ENCODE assay signal across 23 cellular contexts in the genomic region with DNA sequence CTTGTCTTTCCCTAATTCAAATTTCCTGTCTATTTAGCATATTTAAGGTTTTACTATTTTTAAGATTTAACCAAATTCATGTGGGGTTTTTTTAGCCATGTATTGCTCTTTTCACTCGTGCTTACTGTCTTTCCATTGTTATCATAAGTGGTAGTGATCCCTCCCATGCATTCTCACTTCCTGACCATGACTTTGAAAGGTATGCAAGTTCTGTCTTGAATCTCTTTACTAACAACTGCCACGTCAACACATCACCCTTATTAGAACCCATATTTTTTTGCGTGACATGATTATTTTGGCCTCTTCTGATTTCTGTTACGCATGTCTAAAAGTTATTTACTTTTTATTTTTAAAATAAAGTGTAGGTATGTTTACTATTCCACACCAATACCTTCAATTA.
DNase-seq lines count a peak whose midpoint lies in the region; ATAC-seq, FAIRE-seq and TF ChIP-seq lines count a peak whose summit lies in the region.
"Had no signal": no experiment of that assay in that cellular context is flagged by ENCODE, and none has a peak within 500 bp of the region (broad histone marks: within the 10 kb centered on the region; RNA-seq: fewer than 3 reads in every experiment).

No MANE protein-coding gene starts in this region.

- FAIRE-seq in K562 (lab: Jason Lieb, UNC) (no peak), keratinocyte (lab: Jason Lieb, UNC) (peak; percentile 61)
- FAIRE-seq: A549, G401.6, GM12891, GM18507 had no signal

- TF ChIP-seq EP300 in K562 (IDR thresholded peaks at IDR 0.05; ENCODE audit: low read length): no peak

- H3K9me3 ChIP-seq in K562 (replicated peaks; ENCODE audit: control insufficient read depth, insufficient read depth, low read depth, low read length) (no peaks in the 10 kb centered on the region), keratinocyte (ENCODE audit: control insufficient read depth, low read depth, low read length) (no peaks in the 10 kb centered on the region)
- no peaks in the 10 kb centered on the region for H3K9me3 ChIP-seq in naive thymus-derived CD4-positive, alpha-beta T cell (ENCODE audit: control insufficient read depth in 2 of 3, low read length in 3 of 3)
- H3K9me3 ChIP-seq: A549; BLaER1 treated with 17β-estradiol and CSF1 and Interleukin-3, amounts not matched to agents 10 nM and 100 nM; Caco-2 had no signal

- no peak overlapping the region for H3K4me3 Mint-ChIP-seq in naive thymus-derived CD4-positive, alpha-beta T cell
- H3K4me3 Mint-ChIP-seq: B cell; CD4-positive, alpha-beta T cell; CD8-positive, alpha-beta T cell had no signal

- 2% methylated on average over 4 of the region's 4 CpGs for WGBS in K562 (ENCODE audit: insufficient coverage, low coverage, missing lambda C conversion rate)

- H3K4me1 Mint-ChIP-seq in naive thymus-derived CD4-positive, alpha-beta T cell: no peaks in the 10 kb centered on the region
- H3K4me1 Mint-ChIP-seq: B cell had no signal

- H3K27me3 ChIP-seq in K562 (ENCODE audit: control insufficient read depth in 2 of 2, insufficient read depth in 2 of 2, low read length in 2 of 2) (no peaks in the 10 kb centered on the region), keratinocyte (ENCODE audit: control insufficient read depth, extremely low read depth, insufficient read depth, low read length) (no peaks in the 10 kb centered on the region)
- no peaks in the 10 kb centered on the region for H3K27me3 ChIP-seq in naive thymus-derived CD4-positive, alpha-beta T cell (ENCODE audit: control insufficient read depth in 2 of 2, insufficient read depth in 2 of 2, low read length in 2 of 2)
- H3K27me3 ChIP-seq: BLaER1 treated with 17β-estradiol and CSF1 and Interleukin-3, amounts not matched to agents 10 nM and 100 nM had no signal

- in situ Hi-C loops in K562 (cut with MboI): no loop called here

- TF ChIP-seq RAD21 in K562 (CRISPR knock-in tag; conservative IDR thresholded peaks at IDR 0.05 in 1 of 2, IDR thresholded peaks at IDR 0.05 in 1 of 2): no peak

- TF ChIP-seq CTCF in K562 (IDR thresholded peaks at IDR 0.05 in 2 of 3, conservative IDR thresholded peaks at IDR 0.05 in 1 of 3; ENCODE audit: insufficient read depth in 2 of 3, low read depth in 1 of 3, low read length in 3 of 3) (no peak), epithelial cell of esophagus (IDR thresholded peaks at IDR 0.05; ENCODE audit: insufficient read depth, low read depth, low read length, missing control alignments) (no peak), keratinocyte (optimal IDR thresholded peaks at IDR 0.05 in 1 of 3, IDR thresholded peaks at IDR 0.05 in 1 of 3, conservative IDR thresholded peaks at IDR 0.05 in 1 of 3; ENCODE audit: extremely low read depth in 1 of 3, insufficient read depth in 2 of 3, low read length in 3 of 3) (no peak)

- peaks cover 0 to 9% (median 0%) of the 10 kb centered on the region in 11 donors for H3K9me3 Mint-ChIP-seq in naive thymus-derived CD4-positive, alpha-beta T cell
- H3K9me3 Mint-ChIP-seq: CD4-positive, alpha-beta T cell; CD8-positive, alpha-beta T cell had no signal

- H3K4me3 ChIP-seq in K562 (no peak overlapping the region), epithelial cell of esophagus (ENCODE audit: low read length) (no peak overlapping the region), keratinocyte (ENCODE audit: control insufficient read depth in 2 of 3, extremely low read depth in 1 of 3, insufficient read depth in 2 of 3, low read depth in 1 of 3, low read length in 3 of 3) (no peak overlapping the region)
- no peak overlapping the region for H3K4me3 ChIP-seq in naive thymus-derived CD4-positive, alpha-beta T cell (ENCODE audit: low read length)
- H3K4me3 ChIP-seq: A549; BLaER1 treated with 17β-estradiol and CSF1 and Interleukin-3, amounts not matched to agents 10 nM and 100 nM had no signal

- POLR2A ChIA-PET in K562 (lab: Yijun Ruan, JAX): no interaction called here
- POLR2A ChIA-PET in naive thymus-derived CD4-positive, alpha-beta T cell (lab: Charles Lee): no interaction called here

- no peaks in the 10 kb centered on the region for H3K9me1 ChIP-seq in K562 (ENCODE audit: control insufficient read depth, insufficient read depth, low read length)
- no peaks in the 10 kb centered on the region for H3K9me1 ChIP-seq in keratinocyte (ENCODE audit: control insufficient read depth, extremely low read depth, insufficient read depth, low read length)

- DNase-seq in HPDE6-E6E7 (ENCODE audit: extremely low spot score): peak; percentile 42
- DNase-seq in K562 (ENCODE audit: extremely low read depth in 1 of 4, low spot score in 3 of 4): no peak
- peak; percentile 83 for DNase-seq in epithelial cell of esophagus (ENCODE audit: low read depth)
- peak; percentile 21 for DNase-seq in keratinocyte (ENCODE audit: low read depth, low spot score)
- no peak for DNase-seq in activated CD4-positive, alpha-beta T cell treated with anti-CD3 and anti-CD28 coated beads for 48 hours
- DNase-seq in naive thymus-derived CD4-positive, alpha-beta T cell: no peak
- DNase-seq in effector CD4-positive, alpha-beta T cell: no peak
- DNase-seq in SHP77 treated with DMSO at 0.1 percent for 48 hours (lab: John Stamatoyannopoulos, UW): no peak
- DNase-seq: AML-193; Caco-2; Calu3; CD4-positive, alpha-beta T cell; CD8-positive, alpha-beta T cell; DMS79 treated with DMSO at 0.1 percent for 48 hours; GF-D8 had no signal

- H2AFZ ChIP-seq in K562 (ENCODE audit: low read depth, low read length): no peak overlapping the region
- no peak overlapping the region for H2AFZ ChIP-seq in keratinocyte (ENCODE audit: control insufficient read depth, low read length)

- H3K79me2 ChIP-seq in K562 (ENCODE audit: control insufficient read depth, insufficient read depth, low read length) (no peaks in the 10 kb centered on the region), keratinocyte (ENCODE audit: control insufficient read depth, insufficient read depth, low read length) (no peaks in the 10 kb centered on the region)

- dilution Hi-C loops in keratinocyte (cut with MboI; ENCODE audit: extremely low pct_ligation_motif_present, low sequenced_read_pairs): no loop called here

- H3K27ac ChIP-seq in K562 (ENCODE audit: extremely low read depth, low read depth, low read length): no peak overlapping the region
- H3K27ac ChIP-seq in keratinocyte (ENCODE audit: control insufficient read depth, insufficient read depth, low read length): no peak overlapping the region
- no peak overlapping the region for H3K27ac ChIP-seq in naive thymus-derived CD4-positive, alpha-beta T cell (ENCODE audit: low read depth, low read length)
- H3K27ac ChIP-seq: 22Rv1; A549; BLaER1 treated with 17β-estradiol and CSF1 and Interleukin-3, amounts not matched to agents 10 nM and 100 nM; C4-2B had no signal

- no peak for TF ChIP-seq POLR2A in K562 (conservative IDR thresholded peaks at IDR 0.05)

- H4K20me1 ChIP-seq in K562 (replicated peaks; ENCODE audit: control insufficient read depth, insufficient read depth, low read length) (no peaks in the 10 kb centered on the region), keratinocyte (ENCODE audit: control insufficient read depth, extremely low read depth, insufficient read depth, low read length) (no peaks in the 10 kb centered on the region)
- H4K20me1 ChIP-seq: BLaER1 treated with 17β-estradiol and CSF1 and Interleukin-3, amounts not matched to agents 10 nM and 100 nM had no signal

- ATAC-seq in K562: no peak
- no peak for ATAC-seq in naive thymus-derived CD4-positive, alpha-beta T cell
- ATAC-seq: A549; CD8-positive, alpha-beta T cell had no signal

- H3K4me2 ChIP-seq in K562 (ENCODE audit: insufficient read depth, low read length) (no peak overlapping the region), keratinocyte (ENCODE audit: control insufficient read depth, extremely low read depth, insufficient read depth, low read depth, low read length) (peak overlapping the region; percentile 9)
- H3K4me2 ChIP-seq: A549; BLaER1 treated with 17β-estradiol and CSF1 and Interleukin-3, amounts not matched to agents 10 nM and 100 nM had no signal

- H3K27ac Mint-ChIP-seq in naive thymus-derived CD4-positive, alpha-beta T cell: no peak overlapping the region
- H3K27ac Mint-ChIP-seq: B cell; CD4-positive, alpha-beta T cell; CD8-positive, alpha-beta T cell had no signal

- no peaks in the 10 kb centered on the region for H3K27me3 Mint-ChIP-seq in naive thymus-derived CD4-positive, alpha-beta T cell
- H3K27me3 Mint-ChIP-seq: B cell; CD4-positive, alpha-beta T cell had no signal

- H3K36me3 Mint-ChIP-seq in naive thymus-derived CD4-positive, alpha-beta T cell: no peaks in the 10 kb centered on the region
- H3K36me3 Mint-ChIP-seq: CD8-positive, alpha-beta T cell had no signal

- intact Hi-C loops in K562 (cut with micrococcal nuclease): no loop called here
- intact Hi-C loops in naive thymus-derived CD4-positive, alpha-beta T cell (cut with micrococcal nuclease): no loop called here

- CTCF ChIA-PET in K562 (lab: Yijun Ruan, JAX; ENCODE audit: low intra/inter-chr PET ratio): no interaction called here
- CTCF ChIA-PET in naive thymus-derived CD4-positive, alpha-beta T cell (lab: Charles Lee): no interaction called here

- H3K36me3 ChIP-seq in K562 (ENCODE audit: control insufficient read depth, insufficient read depth, low read length) (no peaks in the 10 kb centered on the region), keratinocyte (ENCODE audit: control insufficient read depth in 2 of 2, extremely low read depth in 1 of 2, insufficient read depth in 2 of 2, low read length in 2 of 2) (no peaks in the 10 kb centered on the region)
- no peaks in the 10 kb centered on the region for H3K36me3 ChIP-seq in naive thymus-derived CD4-positive, alpha-beta T cell (ENCODE audit: control insufficient read depth in 2 of 3, insufficient read depth in 3 of 3, low read length in 3 of 3)
- H3K36me3 ChIP-seq: BLaER1 treated with 17β-estradiol and CSF1 and Interleukin-3, amounts not matched to agents 10 nM and 100 nM had no signal

- H3K9ac ChIP-seq in K562 (ENCODE audit: insufficient read depth in 1 of 2, low read depth in 2 of 2, low read length in 2 of 2): no peak overlapping the region
- H3K9ac ChIP-seq in keratinocyte (ENCODE audit: control insufficient read depth, extremely low read depth, insufficient read depth, low read length): no peak overlapping the region
- H3K9ac ChIP-seq: BLaER1 treated with 17β-estradiol and CSF1 and Interleukin-3, amounts not matched to agents 10 nM and 100 nM had no signal

- no TSS peak for BruUV-seq in K562 (replicated peaks; lab: Mats Ljungman, UMichigan)

- H3K4me1 ChIP-seq in K562 (replicated peaks in 1 of 2; ENCODE audit: control insufficient read depth in 2 of 2, insufficient read depth in 2 of 2, low read length in 2 of 2): no peaks in the 10 kb centered on the region
- H3K4me1 ChIP-seq in keratinocyte (ENCODE audit: control insufficient read depth, extremely low read depth, insufficient read depth, low read length): peaks cover 5% of the 10 kb centered on the region
- no peaks in the 10 kb centered on the region for H3K4me1 ChIP-seq in naive thymus-derived CD4-positive, alpha-beta T cell (ENCODE audit: control insufficient read depth in 2 of 2, insufficient read depth in 2 of 2, low read length in 2 of 2)
- H3K4me1 ChIP-seq: A549; BLaER1 treated with 17β-estradiol and CSF1 and Interleukin-3, amounts not matched to agents 10 nM and 100 nM had no signal

TF ChIP-seq in K562, 482 proteins besides CTCF, POLR2A, EP300 and RAD21 (continues in another document):
- no peak for TF ChIP-seq ZFP1 (CRISPR knock-in tag; IDR thresholded peaks at IDR 0.05)

Comparison
In these comparisons a context has a peak if more than half of its experiments do, and no peak if none do; other contexts are left out.
1. DNase-seq: peak in HPDE6-E6E7 (single experiment), epithelial cell of esophagus (single experiment) and keratinocyte (single experiment); none in K562 (0 of 4), activated CD4-positive, alpha-beta T cell treated with anti-CD3 and anti-CD28 coated beads for 48 hours (single experiment), naive thymus-derived CD4-positive, alpha-beta T cell (0 of 9), effector CD4-positive, alpha-beta T cell (single experiment) and SHP77 treated with DMSO at 0.1 percent for 48 hours (single experiment).